Comparison of ENCODE assay signal across 39 cellular contexts in genomic region chr10:123784216-123784615, GRCh38.
"Had no signal": no experiment of that assay in that cellular context is flagged by ENCODE, and none has a peak within 500 bp of the region (broad histone marks: within the 10 kb centered on the region; RNA-seq: fewer than 3 reads in every experiment).

No MANE protein-coding gene starts in this region.

- H3K27ac ChIP-seq: adrenal gland, body of pancreas, brain microvascular endothelial cell, breast epithelium, VCaP had no signal

- H3K36me3 Mint-ChIP-seq: activated CD4-positive, alpha-beta memory T cell treated with anti-CD3 and anti-CD28 coated beads for 36 hours; activated naive CD4-positive, alpha-beta T cell treated with anti-CD3 and anti-CD28 coated beads, Interleukin-2, amount 50 U/mL, for 72 hours had no signal

- FAIRE-seq: astrocyte, TTC549 had no signal

- H3K4me3 Mint-ChIP-seq: activated B cell treated with CpG ODN at 0.5 μM for 24 hours; activated CD4-positive, alpha-beta memory T cell treated with anti-CD3 and anti-CD28 coated beads for 36 hours; activated CD4-positive, alpha-beta T cell treated with anti-CD3 and anti-CD28 coated beads, Interleukin-2, amount 10 ng/mL, durations not matched to agents 24 days and 14 days; activated CD8-positive, alpha-beta T cell treated with anti-CD3 and anti-CD28 coated beads for 36 hours; activated naive CD4-positive, alpha-beta T cell treated with anti-CD3 and anti-CD28 coated beads for 36 hours; activated naive CD8-positive, alpha-beta T cell treated with anti-CD3 and anti-CD28 coated beads for 36 hours; activated T-cell treated with anti-CD3 and anti-CD28 coated beads, Interleukin-2, amount 50 U/mL, for 4 hours; activated T-cell treated with anti-CD3 and anti-CD28 coated beads, Interleukin-2, amount 50 U/mL, for 72 hours; activated T-helper 1 cell treated with anti-CD3 and anti-CD28 coated beads, Interleukin-12 subunit alpha, Interleukin-12 subunit beta, Interleukin-2, Interleukin-4 antibody, amounts not matched to agents 30 ng/mL and 10 ng/mL and 1 ng/mL, durations not matched to agents 14 hours and 24 hours and 36 hours; activated T-helper 17 cell treated with anti-CD3 and anti-CD28 coated beads, Interleukin-2, amount 50 U/mL, for 72 hours; central memory CD8-positive, alpha-beta T cell; T-helper 1 cell treated with Interleukin-12 subunit alpha and Interleukin-12 subunit beta and Interleukin-4 antibody, amounts not matched to agents 30 μg/mL and 1 μg/mL, for 36 hours; T-helper 2 cell treated with Interferon-gamma antibody and Interleukin-4, amounts not matched to agents 5 μg/mL and 100 μg/mL, for 36 hours had no signal

- H3K27me3 ChIP-seq: body of pancreas, brain microvascular endothelial cell, breast epithelium had no signal

- DNase-seq: activated B cell treated with CpG ODN at 0.5 μM for 24 hours; activated CD4-positive, alpha-beta memory T cell treated with anti-CD3 and anti-CD28 coated beads for 36 hours; activated CD4-positive, alpha-beta T cell treated with anti-CD3 and anti-CD28 coated beads for 4 hours; activated CD4-positive, alpha-beta T cell treated with anti-CD3 and anti-CD28 coated beads, Interleukin-2, amount 10 ng/mL, durations not matched to agents 24 days and 14 days; activated CD4-positive, alpha-beta T cell treated with anti-CD3 and anti-CD28 coated beads, Interleukin-2, amount 50 U/mL, for 1 hour; activated CD4-positive, alpha-beta T cell treated with anti-CD3 and anti-CD28 coated beads, Interleukin-2, amount 50 U/mL, for 4 hours; activated CD4-positive, CD25-positive, alpha-beta regulatory T cell treated with anti-CD3 and anti-CD28 coated beads, Interleukin-2, amount 50 U/mL, for 72 hours; activated CD8-positive, alpha-beta memory T cell treated with anti-CD3 and anti-CD28 coated beads, Interleukin-2, amount 50 U/mL, for 4 hours; activated CD8-positive, alpha-beta T cell treated with anti-CD3 and anti-CD28 coated beads for 36 hours; activated effector memory CD4-positive, alpha-beta T cell treated with anti-CD3 and anti-CD28 coated beads, Interleukin-2, amount 50 U/mL, for 16 hours; activated gamma-delta T cell treated with Interleukin-2 at 50 U/mL for 16 hours; activated naive CD4-positive, alpha-beta T cell; activated naive CD4-positive, alpha-beta T cell treated with anti-CD3 and anti-CD28 coated beads for 36 hours; activated naive CD4-positive, alpha-beta T cell treated with anti-CD3 and anti-CD28 coated beads, Interleukin-2, amount 50 U/mL, for 16 hours; activated naive CD8-positive, alpha-beta T cell treated with anti-CD3 and anti-CD28 coated beads for 36 hours; activated T-cell treated with anti-CD3 and anti-CD28 coated beads for 4 hours; activated T-cell treated with anti-CD3 and anti-CD28 coated beads, Interleukin-2, amount 50 U/mL, for 1 hour; activated T-cell treated with anti-CD3 and anti-CD28 coated beads, Interleukin-2, amount 50 U/mL, for 4 hours; activated T-cell treated with anti-CD3 and anti-CD28 coated beads, Interleukin-2, amount 50 U/mL, for 72 hours; amniotic stem cell; aorta; body of pancreas; brain microvascular endothelial cell; caudate nucleus; cerebellar nuclear complex; T-helper 1 cell; T-helper 2 cell; T-helper 9 cell had no signal

- H3K9me3 ChIP-seq: adrenal gland, body of pancreas, breast epithelium had no signal

- H3K4me1 Mint-ChIP-seq: activated B cell treated with CpG ODN at 0.5 μM for 24 hours; activated CD4-positive, alpha-beta T cell treated with anti-CD3 and anti-CD28 coated beads, Interleukin-2, amount 10 ng/mL, durations not matched to agents 24 days and 14 days; activated naive CD8-positive, alpha-beta T cell treated with anti-CD3 and anti-CD28 coated beads for 36 hours; activated T-helper 17 cell treated with anti-CD3 and anti-CD28 coated beads, Interleukin-2, amount 50 U/mL, for 72 hours; central memory CD8-positive, alpha-beta T cell had no signal

- H3K4me3 ChIP-seq: adrenal gland, body of pancreas, breast epithelium had no signal

- H3K9me3 Mint-ChIP-seq: activated B cell treated with CpG ODN at 0.5 μM for 24 hours; activated CD4-positive, alpha-beta memory T cell treated with anti-CD3 and anti-CD28 coated beads for 36 hours; activated CD4-positive, alpha-beta T cell treated with anti-CD3 and anti-CD28 coated beads, Interleukin-2, amount 10 ng/mL, durations not matched to agents 24 days and 14 days; activated CD8-positive, alpha-beta T cell treated with anti-CD3 and anti-CD28 coated beads for 36 hours; activated naive CD4-positive, alpha-beta T cell treated with anti-CD3 and anti-CD28 coated beads for 36 hours; activated naive CD8-positive, alpha-beta T cell treated with anti-CD3 and anti-CD28 coated beads for 36 hours; activated T-cell treated with anti-CD3 and anti-CD28 coated beads, Interleukin-2, amount 50 U/mL, for 4 hours; activated T-helper 1 cell treated with anti-CD3 and anti-CD28 coated beads, Interleukin-12 subunit alpha, Interleukin-12 subunit beta, Interleukin-2, Interleukin-4 antibody, amounts not matched to agents 30 ng/mL and 10 ng/mL and 1 ng/mL, durations not matched to agents 14 hours and 24 hours and 36 hours; activated T-helper 17 cell treated with anti-CD3 and anti-CD28 coated beads, Interleukin-2, amount 50 U/mL, for 72 hours; central memory CD8-positive, alpha-beta T cell; T-helper 1 cell treated with Interleukin-12 subunit alpha and Interleukin-12 subunit beta and Interleukin-4 antibody, amounts not matched to agents 30 μg/mL and 1 μg/mL, for 36 hours; T-helper 2 cell treated with Interferon-gamma antibody and Interleukin-4, amounts not matched to agents 5 μg/mL and 100 μg/mL, for 36 hours had no signal

- H3K36me3 ChIP-seq: adrenal gland, brain microvascular endothelial cell, breast epithelium had no signal

- H3K4me1 ChIP-seq: adrenal gland, body of pancreas had no signal

- H3K27ac Mint-ChIP-seq: activated B cell treated with CpG ODN at 0.5 μM for 24 hours; activated CD4-positive, alpha-beta memory T cell treated with anti-CD3 and anti-CD28 coated beads for 36 hours; activated CD4-positive, alpha-beta T cell treated with anti-CD3 and anti-CD28 coated beads, Interleukin-2, amount 10 ng/mL, durations not matched to agents 24 days and 14 days; activated CD8-positive, alpha-beta T cell treated with anti-CD3 and anti-CD28 coated beads for 36 hours; activated naive CD4-positive, alpha-beta T cell treated with anti-CD3 and anti-CD28 coated beads for 36 hours; activated naive CD4-positive, alpha-beta T cell treated with anti-CD3 and anti-CD28 coated beads, Interleukin-2, amount 50 U/mL, for 72 hours; activated naive CD8-positive, alpha-beta T cell treated with anti-CD3 and anti-CD28 coated beads for 36 hours; activated T-cell treated with anti-CD3 and anti-CD28 coated beads, Interleukin-2, amount 50 U/mL, for 72 hours; activated T-helper 1 cell treated with anti-CD3 and anti-CD28 coated beads, Interleukin-12 subunit alpha, Interleukin-12 subunit beta, Interleukin-2, Interleukin-4 antibody, amounts not matched to agents 30 ng/mL and 10 ng/mL and 1 ng/mL, durations not matched to agents 14 hours and 24 hours and 36 hours; activated T-helper 17 cell treated with anti-CD3 and anti-CD28 coated beads, Interleukin-2, amount 50 U/mL, for 72 hours; T-helper 1 cell treated with Interleukin-12 subunit alpha and Interleukin-12 subunit beta and Interleukin-4 antibody, amounts not matched to agents 30 μg/mL and 1 μg/mL, for 36 hours; T-helper 2 cell treated with Interferon-gamma antibody and Interleukin-4, amounts not matched to agents 5 μg/mL and 100 μg/mL, for 36 hours had no signal
